ENCODE assay signal across 10 cellular contexts in genomic region chr9:34588671-34589370, GRCh38. TPM values are rescaled to one million over a fixed set of nuclear protein-coding genes. Genes with fewer than 3 reads are reported as not detected.
A peak's percentile ranks its signal among the peaks of the same experiment; 100 is the strongest.
DNase-seq lines count a peak whose midpoint lies in the region; ATAC-seq, FAIRE-seq and TF ChIP-seq lines count a peak whose summit lies in the region.
"Had no signal": no experiment of that assay in that cellular context is flagged by ENCODE, and none has a peak within 500 bp of the region (broad histone marks: within the 10 kb centered on the region; RNA-seq: fewer than 3 reads in every experiment).

No MANE protein-coding gene starts in this region.

- H3K9me3 Mint-ChIP-seq in activated T-helper 1 cell treated with anti-CD3 and anti-CD28 coated beads, Interleukin-12 subunit alpha, Interleukin-12 subunit beta, Interleukin-2, Interleukin-4 antibody, amounts not matched to agents 30 ng/mL and 10 ng/mL and 1 ng/mL, durations not matched to agents 14 hours and 24 hours and 36 hours: no peaks in the 10 kb centered on the region
- H3K9me3 Mint-ChIP-seq in stimulated activated naive CD8-positive, alpha-beta T cell treated with anti-CD3 and anti-CD28 coated beads, Interleukin-15, amount 100 ng/mL, for 72 hours: no peaks in the 10 kb centered on the region

- peaks cover 0 to 52% of the 10 kb centered on the region in 2 experiments; a peak in 1 of 4 replicates for H3K4me1 ChIP-seq in SK-N-SH (ENCODE audit: control insufficient read depth in 1 of 2, insufficient read depth in 2 of 2, low read depth in 1 of 2, low read length in 1 of 2)
- H3K4me1 ChIP-seq in keratinocyte (ENCODE audit: control insufficient read depth, extremely low read depth, insufficient read depth, low read length): peaks cover 8% of the 10 kb centered on the region

- H3K27ac ChIP-seq in SK-N-SH (ENCODE audit: low read depth in 2 of 2, low read length in 1 of 2): peak overlapping the region in 1 of 2 experiments; percentile 87; a peak in 2 of 4 replicates
- no peak overlapping the region for H3K27ac ChIP-seq in keratinocyte (ENCODE audit: control insufficient read depth, insufficient read depth, low read length)

- CTCF ChIA-PET in SK-N-SH (lab: Yijun Ruan, JAX): interaction anchor here (0.8 to 9.8 kb wide), 10 partner anchors 10 to 88 kb away, joined by 3 to 507 read pairs (median 4); partner anchors contain the start of gene RPP25L

- TF ChIP-seq EP300 in SK-N-SH (IDR thresholded peaks at IDR 0.05; ENCODE audit: borderline replicate concordance in 1 of 2, low read depth in 1 of 2, low read length in 1 of 2): no peak

- no peaks in the 10 kb centered on the region for H3F3A ChIP-seq in SK-N-SH (replicated peaks; ENCODE audit: insufficient read depth)

- no peak for FAIRE-seq in keratinocyte (lab: Jason Lieb, UNC)

- H3K36me3 ChIP-seq in SK-N-SH (replicated peaks in 1 of 2; ENCODE audit: control insufficient read depth in 1 of 2, insufficient read depth in 2 of 2, low read length in 1 of 2) (no peaks in the 10 kb centered on the region), keratinocyte (ENCODE audit: control insufficient read depth in 2 of 2, extremely low read depth in 1 of 2, insufficient read depth in 2 of 2, low read length in 2 of 2) (no peaks in the 10 kb centered on the region)

- 5% methylated on average over 17 of the region's 51 CpGs for WGBS in SK-N-SH (ENCODE audit: low lambda C conversion rate)

- H3K36me3 Mint-ChIP-seq in activated T-helper 1 cell treated with anti-CD3 and anti-CD28 coated beads, Interleukin-12 subunit alpha, Interleukin-12 subunit beta, Interleukin-2, Interleukin-4 antibody, amounts not matched to agents 30 ng/mL and 10 ng/mL and 1 ng/mL, durations not matched to agents 14 hours and 24 hours and 36 hours (ENCODE audit: low read depth): peaks cover 1% of the 10 kb centered on the region

- peak overlapping the region; percentile 10 for H3K27ac Mint-ChIP-seq in activated T-helper 1 cell treated with anti-CD3 and anti-CD28 coated beads, Interleukin-12 subunit alpha, Interleukin-12 subunit beta, Interleukin-2, Interleukin-4 antibody, amounts not matched to agents 30 ng/mL and 10 ng/mL and 1 ng/mL, durations not matched to agents 14 hours and 24 hours and 36 hours
- no peak overlapping the region for H3K27ac Mint-ChIP-seq in stimulated activated naive CD8-positive, alpha-beta T cell treated with anti-CD3 and anti-CD28 coated beads, Interleukin-15, amount 100 ng/mL, for 72 hours

- no peak overlapping the region for H3K9ac ChIP-seq in SK-N-SH
- no peak overlapping the region for H3K9ac ChIP-seq in keratinocyte (ENCODE audit: control insufficient read depth, extremely low read depth, insufficient read depth, low read length)

- ATAC-seq in SK-N-SH treated with all-trans-retinoic acid at 6 μM for 48 hours (no peak), HG02588 (IDR thresholded peaks at IDR 0.05; ENCODE audit: unreplicated experiment) (no peak), GM21526 (IDR thresholded peaks at IDR 0.05; ENCODE audit: low FRiP score, unreplicated experiment) (no peak)
- no peak for ATAC-seq in stimulated activated naive CD8-positive, alpha-beta T cell treated with anti-CD3 and anti-CD28 coated beads, Interleukin-15, amount 100 ng/mL, for 72 hours

- no peaks in the 10 kb centered on the region for H3K9me1 ChIP-seq in keratinocyte (ENCODE audit: control insufficient read depth, extremely low read depth, insufficient read depth, low read length)

- peaks cover 81% of the 10 kb centered on the region for H3K27me3 Mint-ChIP-seq in activated T-helper 1 cell treated with anti-CD3 and anti-CD28 coated beads, Interleukin-12 subunit alpha, Interleukin-12 subunit beta, Interleukin-2, Interleukin-4 antibody, amounts not matched to agents 30 ng/mL and 10 ng/mL and 1 ng/mL, durations not matched to agents 14 hours and 24 hours and 36 hours (ENCODE audit: insufficient read depth)
- peaks cover 97% of the 10 kb centered on the region for H3K27me3 Mint-ChIP-seq in stimulated activated naive CD8-positive, alpha-beta T cell treated with anti-CD3 and anti-CD28 coated beads, Interleukin-15, amount 100 ng/mL, for 72 hours

- peaks cover 15% of the 10 kb centered on the region for H3K4me1 Mint-ChIP-seq in activated T-helper 1 cell treated with anti-CD3 and anti-CD28 coated beads, Interleukin-12 subunit alpha, Interleukin-12 subunit beta, Interleukin-2, Interleukin-4 antibody, amounts not matched to agents 30 ng/mL and 10 ng/mL and 1 ng/mL, durations not matched to agents 14 hours and 24 hours and 36 hours (ENCODE audit: low read depth)
- H3K4me1 Mint-ChIP-seq in stimulated activated naive CD8-positive, alpha-beta T cell treated with anti-CD3 and anti-CD28 coated beads, Interleukin-15, amount 100 ng/mL, for 72 hours: peaks cover 48% of the 10 kb centered on the region

- H4K20me1 ChIP-seq in SK-N-SH (ENCODE audit: insufficient read depth): 0 out of 2 replicates have a peak, but pooled peaks cover 4% of the 10 kb centered on the region
- no peaks in the 10 kb centered on the region for H4K20me1 ChIP-seq in keratinocyte (ENCODE audit: control insufficient read depth, extremely low read depth, insufficient read depth, low read length)

- POLR2A ChIA-PET in SK-N-SH (lab: Yijun Ruan, JAX): interaction anchor here (0.7 to 1.8 kb wide), 4 partner anchors 10 to 66 kb away, joined by 3 to 10 read pairs (median 6); partner anchors contain the start of gene ENHO

- peak; percentile 7; the same call in 1 of the 2 replicates for TF ChIP-seq RAD21 in SK-N-SH (IDR thresholded peaks at IDR 0.05; ENCODE audit: low read length)

- H3K9me2 ChIP-seq in SK-N-SH: no peaks in the 10 kb centered on the region

- H3K4me3 Mint-ChIP-seq in activated T-helper 1 cell treated with anti-CD3 and anti-CD28 coated beads, Interleukin-12 subunit alpha, Interleukin-12 subunit beta, Interleukin-2, Interleukin-4 antibody, amounts not matched to agents 30 ng/mL and 10 ng/mL and 1 ng/mL, durations not matched to agents 14 hours and 24 hours and 36 hours: peak overlapping the region; percentile 21
- peak overlapping the region; percentile 9 to 56 for H3K4me3 Mint-ChIP-seq in stimulated activated naive CD8-positive, alpha-beta T cell treated with anti-CD3 and anti-CD28 coated beads, Interleukin-15, amount 100 ng/mL, for 72 hours

- TF ChIP-seq CTCF in SK-N-SH (IDR thresholded peaks at IDR 0.05): no peak
- TF ChIP-seq CTCF in keratinocyte (optimal IDR thresholded peaks at IDR 0.05 in 1 of 3, IDR thresholded peaks at IDR 0.05 in 1 of 3, conservative IDR thresholded peaks at IDR 0.05 in 1 of 3; ENCODE audit: extremely low read depth in 1 of 3, insufficient read depth in 2 of 3, low read length in 3 of 3): no peak

- no peak overlapping the region for H2AFZ ChIP-seq in SK-N-SH (ENCODE audit: low read depth)
- H2AFZ ChIP-seq in keratinocyte (ENCODE audit: control insufficient read depth, low read length): no peak overlapping the region

- H3K4me2 ChIP-seq in SK-N-SH (peak overlapping the region; percentile 25; the same call in 1 of the 2 replicates), keratinocyte (ENCODE audit: control insufficient read depth, extremely low read depth, insufficient read depth, low read depth, low read length) (peak overlapping the region; percentile 68)

- dilution Hi-C loops in keratinocyte (cut with MboI; ENCODE audit: extremely low pct_ligation_motif_present, low sequenced_read_pairs): no loop called here

- H3K9me3 ChIP-seq in SK-N-SH (no peaks in the 10 kb centered on the region), keratinocyte (ENCODE audit: control insufficient read depth, low read depth, low read length) (peaks cover 3% of the 10 kb centered on the region)

- H3K79me2 ChIP-seq in SK-N-SH (ENCODE audit: insufficient read depth) (no peaks in the 10 kb centered on the region), keratinocyte (ENCODE audit: control insufficient read depth, insufficient read depth, low read length) (no peaks in the 10 kb centered on the region)

- intact Hi-C loops in activated T-helper 1 cell treated with anti-CD3 and anti-CD28 coated beads, Interleukin-12 subunit alpha, Interleukin-12 subunit beta, Interleukin-2, Interleukin-4 antibody, amounts not matched to agents 30 ng/mL and 10 ng/mL and 1 ng/mL, durations not matched to agents 14 hours and 24 hours and 36 hours (cut with micrococcal nuclease): no loop called here

- H3K27me3 ChIP-seq in SK-N-SH (ENCODE audit: insufficient read depth) (peaks cover 53% of the 10 kb centered on the region), keratinocyte (ENCODE audit: control insufficient read depth, extremely low read depth, insufficient read depth, low read length) (peaks cover 86% of the 10 kb centered on the region)

- H3K4me3 ChIP-seq in SK-N-SH (ENCODE audit: low read depth in 2 of 2, low read length in 1 of 2) (peak overlapping the region in 1 of 2 experiments; percentile 51; a peak in 2 of 4 replicates), keratinocyte (ENCODE audit: control insufficient read depth in 2 of 3, extremely low read depth in 1 of 3, insufficient read depth in 2 of 3, low read depth in 1 of 3, low read length in 3 of 3) (peak overlapping the region in 1 of 3 experiments; percentile 15)

- DNase-seq in SK-N-SH (peak; percentile 69), keratinocyte (ENCODE audit: low read depth, low spot score) (no peak), NCI-H2029 treated with DMSO at 0.1 percent for 48 hours (lab: John Stamatoyannopoulos, UW) (no peak)
- DNase-seq in activated T-helper 1 cell treated with anti-CD3 and anti-CD28 coated beads, Interleukin-12 subunit alpha, Interleukin-12 subunit beta, Interleukin-2, Interleukin-4 antibody, amounts not matched to agents 30 ng/mL and 10 ng/mL and 1 ng/mL, durations not matched to agents 14 hours and 24 hours and 36 hours (ENCODE audit: low spot score): no peak
- DNase-seq in stimulated activated naive CD8-positive, alpha-beta T cell treated with anti-CD3 and anti-CD28 coated beads, Interleukin-15, amount 100 ng/mL, for 72 hours: no peak
- DNase-seq: activated CD4-positive, alpha-beta T cell treated with anti-CD3 and anti-CD28 coated beads, Interleukin-2, amount 50 U/mL, for 1 hour had no signal

RNA-seq across cellular contexts. Expression of gene CNTFR, which starts 0.7 kb away (rescaled TPM):
- polyA plus RNA-seq in SK-N-SH (2012; rRNA removed): 1.8 and 3.7 TPM in 2 replicates
- polyA plus RNA-seq in SK-N-SH (2012; cell fraction: cytosol; rRNA removed): 2.5 and 5.0 TPM in 2 replicates
- polyA plus RNA-seq in SK-N-SH (2012; cell fraction: nucleus; rRNA removed): 1.2 and 2.3 TPM in 2 replicates
- not detected in 2 replicates for total RNA-seq in activated T-helper 1 cell treated with anti-CD3 and anti-CD28 coated beads, Interleukin-12 subunit alpha, Interleukin-12 subunit beta, Interleukin-2, Interleukin-4 antibody, amounts not matched to agents 30 ng/mL and 10 ng/mL and 1 ng/mL, durations not matched to agents 14 hours and 24 hours and 36 hours
- polyA plus RNA-seq in keratinocyte: 0.42 to 1.5 TPM (median 0.66 TPM) in 3 replicates
- not detected for polyA plus RNA-seq in keratinocyte (2011; ENCODE audit: low read depth)
- polyA plus RNA-seq in keratinocyte (2011; cell fraction: cytosol; rRNA removed): 0.60 and 2.1 TPM in 2 replicates
- polyA plus RNA-seq in keratinocyte (2011; cell fraction: nucleus; rRNA removed): 1.9 and 4.1 TPM in 2 replicates
- 1.8 TPM in 1 of 2 replicates, not detected in the other for polyA plus RNA-seq in keratinocyte (2012; ENCODE audit: low replicate concordance)
- 0.76 to 2.2 TPM (median 1.0 TPM) in 3 replicates for polyA minus RNA-seq in keratinocyte
- polyA minus RNA-seq in keratinocyte (2011; cell fraction: cytosol; rRNA and poly(A)+ RNA removed): not detected
- polyA minus RNA-seq in keratinocyte (2011; cell fraction: nucleus; rRNA and poly(A)+ RNA removed): 1.7 TPM in 2 replicates

RNA-seq across cellular contexts. Expression of gene RPP25L, which starts 23.1 kb away (rescaled TPM):
- 46.3 and 47.6 TPM in 2 replicates for polyA plus RNA-seq in SK-N-SH (2012; rRNA removed)
- polyA plus RNA-seq in SK-N-SH (2012; cell fraction: cytosol; rRNA removed): 22.6 and 32.3 TPM in 2 replicates
- polyA plus RNA-seq in SK-N-SH (2012; cell fraction: nucleus; rRNA removed): 21.7 and 29.2 TPM in 2 replicates
- 37.5 and 40.2 TPM in 2 replicates for total RNA-seq in activated T-helper 1 cell treated with anti-CD3 and anti-CD28 coated beads, Interleukin-12 subunit alpha, Interleukin-12 subunit beta, Interleukin-2, Interleukin-4 antibody, amounts not matched to agents 30 ng/mL and 10 ng/mL and 1 ng/mL, durations not matched to agents 14 hours and 24 hours and 36 hours
- 21.9 to 37.0 TPM (median 23.4 TPM) in 3 replicates for polyA plus RNA-seq in keratinocyte
- polyA plus RNA-seq in keratinocyte (2011; ENCODE audit: low read depth): 11.6 TPM
- polyA plus RNA-seq in keratinocyte (2011; cell fraction: cytosol; rRNA removed): 18.1 and 29.3 TPM in 2 replicates
- polyA plus RNA-seq in keratinocyte (2011; cell fraction: nucleus; rRNA removed): 16.7 and 21.0 TPM in 2 replicates
- 19.6 and 22.4 TPM in 2 replicates for polyA plus RNA-seq in keratinocyte (2012; ENCODE audit: low replicate concordance)
- 6.8 to 13.4 TPM (median 10.4 TPM) in 3 replicates for polyA minus RNA-seq in keratinocyte
- 21.9 TPM for polyA minus RNA-seq in keratinocyte (2011; cell fraction: cytosol; rRNA and poly(A)+ RNA removed)
- 6.3 and 8.3 TPM in 2 replicates for polyA minus RNA-seq in keratinocyte (2011; cell fraction: nucleus; rRNA and poly(A)+ RNA removed)

RNA-seq across cellular contexts. Expression of gene DCTN3, which starts 31.5 kb away (rescaled TPM):
- 210 and 300 TPM in 2 replicates for polyA plus RNA-seq in SK-N-SH (2012; rRNA removed)
- polyA plus RNA-seq in SK-N-SH (2012; cell fraction: cytosol; rRNA removed): 232 and 236 TPM in 2 replicates
- 163 and 193 TPM in 2 replicates for polyA plus RNA-seq in SK-N-SH (2012; cell fraction: nucleus; rRNA removed)
- total RNA-seq in activated T-helper 1 cell treated with anti-CD3 and anti-CD28 coated beads, Interleukin-12 subunit alpha, Interleukin-12 subunit beta, Interleukin-2, Interleukin-4 antibody, amounts not matched to agents 30 ng/mL and 10 ng/mL and 1 ng/mL, durations not matched to agents 14 hours and 24 hours and 36 hours: 59.3 and 62.2 TPM in 2 replicates
- 71.0 to 129 TPM (median 106 TPM) in 3 replicates for polyA plus RNA-seq in keratinocyte
- 13.1 TPM for polyA plus RNA-seq in keratinocyte (2011; ENCODE audit: low read depth)
- polyA plus RNA-seq in keratinocyte (2011; cell fraction: cytosol; rRNA removed): 97.7 and 102 TPM in 2 replicates
- polyA plus RNA-seq in keratinocyte (2011; cell fraction: nucleus; rRNA removed): 71.2 and 72.3 TPM in 2 replicates
- polyA plus RNA-seq in keratinocyte (2012; ENCODE audit: low replicate concordance): 101 and 106 TPM in 2 replicates
- 50.8 to 68.0 TPM (median 51.7 TPM) in 3 replicates for polyA minus RNA-seq in keratinocyte
- 43.0 TPM for polyA minus RNA-seq in keratinocyte (2011; cell fraction: cytosol; rRNA and poly(A)+ RNA removed)
- polyA minus RNA-seq in keratinocyte (2011; cell fraction: nucleus; rRNA and poly(A)+ RNA removed): 13.6 TPM in 2 replicates

RNA-seq across cellular contexts. Expression of gene ARID3C, which starts 40.0 kb away (rescaled TPM):
- 0.08 and 0.11 TPM in 2 replicates for polyA plus RNA-seq in SK-N-SH (2012; rRNA removed)
- polyA plus RNA-seq in SK-N-SH (2012; cell fraction: cytosol; rRNA removed): 0.09 and 0.13 TPM in 2 replicates
- polyA plus RNA-seq in SK-N-SH (2012; cell fraction: nucleus; rRNA removed): 0.29 and 0.38 TPM in 2 replicates
- 0.23 TPM in 1 of 2 replicates, not detected in the other for total RNA-seq in activated T-helper 1 cell treated with anti-CD3 and anti-CD28 coated beads, Interleukin-12 subunit alpha, Interleukin-12 subunit beta, Interleukin-2, Interleukin-4 antibody, amounts not matched to agents 30 ng/mL and 10 ng/mL and 1 ng/mL, durations not matched to agents 14 hours and 24 hours and 36 hours
- 0.03 to 0.05 TPM in 2 of 3 replicates, not detected in the other for polyA plus RNA-seq in keratinocyte
- 0.37 TPM for polyA plus RNA-seq in keratinocyte (2011; ENCODE audit: low read depth)
- polyA plus RNA-seq in keratinocyte (2011; cell fraction: cytosol; rRNA removed): not detected in 2 replicates
- polyA plus RNA-seq in keratinocyte (2011; cell fraction: nucleus; rRNA removed): 0.16 TPM in 1 of 2 replicates, not detected in the other
- 0.23 TPM in 1 of 2 replicates, not detected in the other for polyA plus RNA-seq in keratinocyte (2012; ENCODE audit: low replicate concordance)
- polyA minus RNA-seq in keratinocyte: not detected in 3 replicates
- polyA minus RNA-seq in keratinocyte (2011; cell fraction: cytosol; rRNA and poly(A)+ RNA removed): not detected
- polyA minus RNA-seq in keratinocyte (2011; cell fraction: nucleus; rRNA and poly(A)+ RNA removed): not detected in 2 replicates
- polyA plus RNA-seq: BJ had no signal

RNA-seq across cellular contexts. Expression of gene SIGMAR1, which starts 48.8 kb away (rescaled TPM):
- 73.7 and 79.0 TPM in 2 replicates for polyA plus RNA-seq in SK-N-SH (2012; rRNA removed)
- 50.9 and 78.9 TPM in 2 replicates for polyA plus RNA-seq in SK-N-SH (2012; cell fraction: cytosol; rRNA removed)
- 37.3 and 41.3 TPM in 2 replicates for polyA plus RNA-seq in SK-N-SH (2012; cell fraction: nucleus; rRNA removed)
- total RNA-seq in activated T-helper 1 cell treated with anti-CD3 and anti-CD28 coated beads, Interleukin-12 subunit alpha, Interleukin-12 subunit beta, Interleukin-2, Interleukin-4 antibody, amounts not matched to agents 30 ng/mL and 10 ng/mL and 1 ng/mL, durations not matched to agents 14 hours and 24 hours and 36 hours: 128 and 130 TPM in 2 replicates
- 60.1 to 110 TPM (median 74.9 TPM) in 3 replicates for polyA plus RNA-seq in keratinocyte
- polyA plus RNA-seq in keratinocyte (2011; ENCODE audit: low read depth): 11.0 TPM
- 103 and 134 TPM in 2 replicates for polyA plus RNA-seq in keratinocyte (2011; cell fraction: cytosol; rRNA removed)
- polyA plus RNA-seq in keratinocyte (2011; cell fraction: nucleus; rRNA removed): 83.6 and 107 TPM in 2 replicates
- polyA plus RNA-seq in keratinocyte (2012; ENCODE audit: low replicate concordance): 76.0 and 140 TPM in 2 replicates
- 49.1 to 180 TPM (median 68.5 TPM) in 3 replicates for polyA minus RNA-seq in keratinocyte
- polyA minus RNA-seq in keratinocyte (2011; cell fraction: cytosol; rRNA and poly(A)+ RNA removed): 83.6 TPM
- polyA minus RNA-seq in keratinocyte (2011; cell fraction: nucleus; rRNA and poly(A)+ RNA removed): 42.2 and 45.8 TPM in 2 replicates
